1 cellular context compared by ENCODE assay signal in genomic region chr5:139297439-139298133, GRCh38.
TF ChIP-seq lines count a peak whose summit lies in the region.

No MANE protein-coding gene starts in this region.

TF ChIP-seq in GM12878, 131 proteins besides CTCF, POLR2A, EP300 and RAD21:
- TF ChIP-seq ZBTB4 (CRISPR knock-in tag; IDR thresholded peaks at IDR 0.05) (no peak), USF2 (IDR thresholded peaks at IDR 0.05; ENCODE audit: borderline replicate concordance, low read depth, low read length) (no peak), KDM1A (IDR thresholded peaks at IDR 0.05; ENCODE audit: borderline replicate concordance) (no peak), NR2F1 (conservative IDR thresholded peaks at IDR 0.05) (no peak), EGR1 (IDR thresholded peaks at IDR 0.05; ENCODE audit: borderline replicate concordance in 1 of 2, low read depth in 2 of 2, low read length in 2 of 2) (no peak), ZNF384 (IDR thresholded peaks at IDR 0.05; ENCODE audit: borderline replicate concordance, low read depth, low read length) (no peak), HDAC2 (IDR thresholded peaks at IDR 0.05) (no peak), ELK1 (IDR thresholded peaks at IDR 0.05; ENCODE audit: low read depth, low read length) (no peak), SIX5 (IDR thresholded peaks at IDR 0.05; ENCODE audit: low read depth, low read length, severe bottlenecking) (no peak), CEBPZ (IDR thresholded peaks at IDR 0.05; ENCODE audit: low read depth, low read length) (no peak), NRF1 (conservative IDR thresholded peaks at IDR 0.05; ENCODE audit: low read depth, low read length) (no peak), PAX8 (IDR thresholded peaks at IDR 0.05) (no peak), IRF3 (IDR thresholded peaks at IDR 0.05) (no peak), REST (IDR thresholded peaks at IDR 0.05; ENCODE audit: low read depth, low read length) (no peak), RBBP5 (conservative IDR thresholded peaks at IDR 0.05) (no peak), RELA (IDR thresholded peaks at IDR 0.05; ENCODE audit: borderline replicate concordance, partially characterized antibody) (no peak), RB1 (IDR thresholded peaks at IDR 0.05; ENCODE audit: borderline replicate concordance) (no peak), NFXL1 (IDR thresholded peaks at IDR 0.05; ENCODE audit: borderline replicate concordance) (no peak)
